17 cellular contexts compared by ENCODE assay signal in the genomic region with DNA sequence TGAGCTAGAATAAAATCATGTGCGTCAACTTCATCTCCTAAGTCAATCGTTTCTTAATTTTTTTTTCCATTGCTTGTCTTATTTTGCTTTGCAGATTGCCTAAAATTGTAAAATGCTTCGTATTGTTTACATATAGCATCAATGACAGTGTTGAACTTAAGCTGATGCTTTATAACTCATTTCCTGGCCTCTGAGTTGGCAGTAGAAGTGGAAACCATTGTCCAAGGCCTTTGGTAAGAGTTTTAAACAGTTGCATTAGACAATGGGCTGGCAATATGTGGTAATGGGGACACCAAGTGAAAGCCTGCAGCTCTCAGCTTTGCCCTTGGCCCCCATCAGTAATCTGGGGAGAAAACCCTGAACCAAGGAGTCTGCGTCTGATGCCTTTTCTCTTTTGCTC.
DNase-seq lines count a peak whose midpoint lies in the region; ATAC-seq and TF ChIP-seq lines count a peak whose summit lies in the region.
"Had no signal": no experiment of that assay in that cellular context is flagged by ENCODE, and none has a peak within 500 bp of the region (broad histone marks: within the 10 kb centered on the region; RNA-seq: fewer than 3 reads in every experiment).

No MANE protein-coding gene starts in this region.

- no peak overlapping the region for H2AK9ac ChIP-seq in IMR-90 (replicated peaks; ENCODE audit: low read depth, low read length, poor library complexity)

- no peak overlapping the region for H3K9ac ChIP-seq in IMR-90 (ENCODE audit: low read depth, low read length)
- H3K9ac ChIP-seq in mesenchymal stem cell (ENCODE audit: low read length): no peak overlapping the region
- no peak overlapping the region for H3K9ac ChIP-seq in smooth muscle cell (ENCODE audit: low read depth)

- H2AK5ac ChIP-seq in IMR-90 (ENCODE audit: low read depth, low read length) (no peak overlapping the region), mesenchymal stem cell (ENCODE audit: low read length, severe bottlenecking) (no peak overlapping the region)

- no peak overlapping the region for H3K14ac ChIP-seq in IMR-90 (replicated peaks; ENCODE audit: low read depth, low read length)
- no peak overlapping the region for H3K14ac ChIP-seq in mesenchymal stem cell (ENCODE audit: low read length in 2 of 2)

- no peak overlapping the region for H2BK5ac ChIP-seq in IMR-90 (ENCODE audit: low read depth, low read length, poor library complexity, severe bottlenecking)
- no peak overlapping the region for H2BK5ac ChIP-seq in mesenchymal stem cell (ENCODE audit: low read depth, low read length, poor library complexity, severe bottlenecking)

- H3K79me2 ChIP-seq in smooth muscle cell (ENCODE audit: low read depth): no peaks in the 10 kb centered on the region

- H3K9me1 ChIP-seq in IMR-90 (ENCODE audit: insufficient read depth, low read length): 0 out of 2 replicates have a peak, but pooled peaks cover 3% of the 10 kb centered on the region

- H4K20me1 ChIP-seq in IMR-90 (ENCODE audit: insufficient read depth, low read length) (no peaks in the 10 kb centered on the region), smooth muscle cell (ENCODE audit: low read depth) (no peaks in the 10 kb centered on the region)

- H2BK120ac ChIP-seq in IMR-90 (ENCODE audit: low read depth, low read length) (no peak overlapping the region), mesenchymal stem cell (ENCODE audit: low read depth, low read length) (peak overlapping the region; percentile 42)

- CTCF ChIA-PET in IMR-90 (lab: Yijun Ruan, JAX): no interaction called here

- dilution Hi-C loops in IMR-90 (cut with HindIII; ENCODE audit: low sequenced_read_pairs, unreplicated experiment): no loop called here

- no peak overlapping the region for H2BK12ac ChIP-seq in mesenchymal stem cell (ENCODE audit: low read length in 2 of 2)

- ATAC-seq in IMR-90 (ENCODE audit: low read depth): no peak
- no peak for ATAC-seq in HG03520 (IDR thresholded peaks at IDR 0.05; ENCODE audit: unreplicated experiment)
- ATAC-seq: HCT116 had no signal

- no peak for TF ChIP-seq CTCF in IMR-90 (conservative IDR thresholded peaks at IDR 0.05; ENCODE audit: low read depth, low read length)
- TF ChIP-seq CTCF in smooth muscle cell (IDR thresholded peaks at IDR 0.05; ENCODE audit: borderline replicate concordance, insufficient read depth, poor library complexity, severe bottlenecking): no peak

- no peak overlapping the region for H4K5ac ChIP-seq in IMR-90 (ENCODE audit: low read depth, low read length)

- no peak overlapping the region for H3K4ac ChIP-seq in IMR-90 (ENCODE audit: low read depth, low read length)
- H3K4ac ChIP-seq in mesenchymal stem cell (ENCODE audit: low read depth in 1 of 2, low read length in 2 of 2): no peak overlapping the region

- no peaks in the 10 kb centered on the region for H3K27me3 ChIP-seq in IMR-90 (ENCODE audit: control insufficient read depth, insufficient read depth, low read length)
- no peaks in the 10 kb centered on the region for H3K27me3 ChIP-seq in mesenchymal stem cell (ENCODE audit: control insufficient read depth in 1 of 2, insufficient read depth in 1 of 2, low read length in 2 of 2)
- no peaks in the 10 kb centered on the region for H3K27me3 ChIP-seq in smooth muscle cell (ENCODE audit: low read depth)
- H3K27me3 ChIP-seq: BE2C had no signal

- POLR2A ChIA-PET in IMR-90 (lab: Charles Lee; ENCODE audit: unreplicated experiment): no interaction called here

- H4K8ac ChIP-seq in IMR-90 (ENCODE audit: low read depth in 2 of 2, low read length in 2 of 2) (no peak overlapping the region), mesenchymal stem cell (ENCODE audit: low read length) (no peak overlapping the region)

- intact Hi-C loops in IMR-90 (cut with micrococcal nuclease): no loop called here

- H3K27ac ChIP-seq in IMR-90 (ENCODE audit: insufficient read depth, low read length): no peak overlapping the region
- H3K27ac ChIP-seq in mesenchymal stem cell (ENCODE audit: low read length, poor library complexity, severe bottlenecking): no peak overlapping the region
- no peak overlapping the region for H3K27ac ChIP-seq in smooth muscle cell (ENCODE audit: low read depth)

- no peak overlapping the region for H2BK20ac ChIP-seq in IMR-90 (ENCODE audit: low read depth, low read length)

- peak; percentile 55 for DNase-seq in IMR-90
- DNase-seq in fibroblast of gingiva (ENCODE audit: low read depth): peak; percentile 79
- DNase-seq in mesenchymal stem cell: no peak
- no peak for DNase-seq in smooth muscle cell (lab: John Stamatoyannopoulos, UW; ENCODE audit: unreplicated experiment)
- DNase-seq in NCI-H187 (lab: John Stamatoyannopoulos, UW): no peak
- DNase-seq in DMS53 treated with DMSO at 0.1 percent for 48 hours (lab: John Stamatoyannopoulos, UW; ENCODE audit: unreplicated experiment): no peak
- DNase-seq: ACHN; BE2C; C1 segment of cervical spinal cord; Caco-2; CD4-positive, CD25-positive, alpha-beta regulatory T cell; DMS79 treated with DMSO at 0.1 percent for 48 hours; GF-D8; HFFc6; KBM-7 had no signal

- H3K9me3 ChIP-seq in IMR-90 (ENCODE audit: control insufficient read depth, insufficient read depth, low read length): no peaks in the 10 kb centered on the region
- no peaks in the 10 kb centered on the region for H3K9me3 ChIP-seq in mesenchymal stem cell (ENCODE audit: control insufficient read depth, low read length)
- H3K9me3 ChIP-seq in smooth muscle cell (replicated peaks; ENCODE audit: low read depth): no peaks in the 10 kb centered on the region
- H3K9me3 ChIP-seq: BE2C, Caco-2 had no signal

- WGBS in IMR-90 (ENCODE audit: extremely low coverage in 2 of 2, insufficient read length in 1 of 2), 2 experiments: no CpG with 5 or more reads among the region's 4 CpGs
- WGBS in mesenchymal stem cell: 76% methylated on average over 3 of the region's 4 CpGs
- WGBS in smooth muscle cell (ENCODE audit: low lambda C conversion rate): 79% methylated on average over 4 of the region's 4 CpGs

- no TSS peak for BruUV-seq in IMR-90 (replicated peaks; lab: Mats Ljungman, UMichigan)

- no peak for TF ChIP-seq POLR2A in IMR-90 (IDR thresholded peaks at IDR 0.05; ENCODE audit: low read depth, low read length)

- H3K4me2 ChIP-seq in IMR-90 (ENCODE audit: low read depth, low read length) (no peak overlapping the region), mesenchymal stem cell (ENCODE audit: low read length, poor library complexity, severe bottlenecking) (no peak overlapping the region), smooth muscle cell (no peak overlapping the region)

- TF ChIP-seq RAD21 in IMR-90 (IDR thresholded peaks at IDR 0.05; ENCODE audit: low read length): no peak

- H4K91ac ChIP-seq in IMR-90 (ENCODE audit: insufficient read depth, low read depth, low read length) (no peak overlapping the region), mesenchymal stem cell (ENCODE audit: low read length) (no peak overlapping the region)

- H3K18ac ChIP-seq in IMR-90 (ENCODE audit: low read depth, low read length): peak overlapping the region; percentile 47; the same call in 1 of the 2 replicates
- H3K18ac ChIP-seq in mesenchymal stem cell (ENCODE audit: low read depth in 1 of 2, low read length in 2 of 2): no peak overlapping the region

- in situ Hi-C loops in IMR-90 (cut with MboI; ENCODE audit: low sequenced_read_pairs): no loop called here

- H3K56ac ChIP-seq in IMR-90 (ENCODE audit: extremely low read depth, insufficient read depth, low read length): no peak overlapping the region

- peaks cover 9% of the 10 kb centered on the region for H3K4me1 ChIP-seq in IMR-90 (ENCODE audit: control insufficient read depth, insufficient read depth, low read length)
- peaks cover 1% of the 10 kb centered on the region for H3K4me1 ChIP-seq in mesenchymal stem cell (ENCODE audit: control insufficient read depth, insufficient read depth, low read depth, low read length)
- peaks cover 5% of the 10 kb centered on the region for H3K4me1 ChIP-seq in smooth muscle cell (ENCODE audit: low read depth)
- H3K4me1 ChIP-seq: BE2C, Caco-2 had no signal

- peaks cover 8% of the 10 kb centered on the region for H3F3A ChIP-seq in smooth muscle cell (ENCODE audit: low read depth)

- H3K36me3 ChIP-seq in IMR-90 (ENCODE audit: control insufficient read depth, insufficient read depth, low read length): no peaks in the 10 kb centered on the region
- H3K36me3 ChIP-seq in mesenchymal stem cell (ENCODE audit: control insufficient read depth in 1 of 2, insufficient read depth in 2 of 2, low read depth in 1 of 2, low read length in 2 of 2): no peaks in the 10 kb centered on the region
- H3K36me3 ChIP-seq in smooth muscle cell (ENCODE audit: low read depth): no peaks in the 10 kb centered on the region
- H3K36me3 ChIP-seq: BE2C had no signal

- H2AFZ ChIP-seq in IMR-90 (replicated peaks; ENCODE audit: low read length, poor library complexity) (no peak overlapping the region), mesenchymal stem cell (ENCODE audit: low read depth, low read length) (no peak overlapping the region), smooth muscle cell (ENCODE audit: low read depth) (peak overlapping the region; percentile 42)

- H3K79me1 ChIP-seq in IMR-90 (ENCODE audit: low read depth in 1 of 2, low read length in 2 of 2) (no peaks in the 10 kb centered on the region), mesenchymal stem cell (replicated peaks; ENCODE audit: low read length, poor library complexity, severe bottlenecking) (no peaks in the 10 kb centered on the region)

- no peak overlapping the region for H3K4me3 ChIP-seq in IMR-90 (ENCODE audit: insufficient read depth, low read depth, low read length)
- no peak overlapping the region for H3K4me3 ChIP-seq in mesenchymal stem cell (ENCODE audit: insufficient read depth in 1 of 2, low read depth in 1 of 2, low read length in 2 of 2)
- no peak overlapping the region for H3K4me3 ChIP-seq in smooth muscle cell

- H2BK15ac ChIP-seq in IMR-90 (ENCODE audit: low read depth, low read length) (no peak overlapping the region), mesenchymal stem cell (ENCODE audit: low read depth, poor library complexity, severe bottlenecking) (no peak overlapping the region)

- no peak overlapping the region for H3K23ac ChIP-seq in IMR-90 (ENCODE audit: low read depth, low read length)
- no peak overlapping the region for H3K23ac ChIP-seq in mesenchymal stem cell (ENCODE audit: low read length in 2 of 2)

TF ChIP-seq in IMR-90, 13 proteins besides CTCF, POLR2A, EP300 and RAD21:
- TF ChIP-seq SMC3 (IDR thresholded peaks at IDR 0.05; ENCODE audit: low read depth, low read length): no peak
- TF ChIP-seq FOS (IDR thresholded peaks at IDR 0.05; ENCODE audit: low read depth, low read length): no peak
- no peak for TF ChIP-seq CEBPB (IDR thresholded peaks at IDR 0.05; ENCODE audit: low read depth, low read length)
- no peak for TF ChIP-seq RCOR1 (IDR thresholded peaks at IDR 0.05; ENCODE audit: insufficient replicate concordance, low read length)
- TF ChIP-seq MAFK (IDR thresholded peaks at IDR 0.05; ENCODE audit: low read depth, low read length): no peak

Comparison
In these comparisons a context has a peak if more than half of its experiments do, and no peak if none do; other contexts are left out.
1. DNase-seq: peak in IMR-90 (single experiment) and fibroblast of gingiva (single experiment); none in mesenchymal stem cell (single experiment), smooth muscle cell (single experiment), NCI-H187 (0 of 2) and DMS53 treated with DMSO at 0.1 percent for 48 hours (single experiment).